31 cellular contexts compared by ENCODE assay signal in genomic region chr9:124102363-124102762, GRCh38.
"Had no signal": no experiment of that assay in that cellular context is flagged by ENCODE, and none has a peak within 500 bp of the region (broad histone marks: within the 10 kb centered on the region; RNA-seq: fewer than 3 reads in every experiment).

No MANE protein-coding gene starts in this region.

- DNase-seq: activated B cell treated with CpG ODN at 0.5 μM for 24 hours; activated CD4-positive, alpha-beta T cell treated with anti-CD3 and anti-CD28 coated beads for 1 hour; activated CD4-positive, alpha-beta T cell treated with anti-CD3 and anti-CD28 coated beads, Interleukin-2, amount 10 ng/mL, durations not matched to agents 24 days and 14 days; activated CD4-positive, alpha-beta T cell treated with anti-CD3 and anti-CD28 coated beads, Interleukin-2, amount 50 U/mL, for 48 hours; activated CD8-positive, alpha-beta memory T cell treated with anti-CD3 and anti-CD28 coated beads, Interleukin-2, amount 10 ng/mL, durations not matched to agents 7 days and 5 days; activated effector memory CD4-positive, alpha-beta T cell treated with anti-CD3 and anti-CD28 coated beads, Interleukin-2, amount 50 U/mL, for 16 hours; activated naive CD4-positive, alpha-beta T cell treated with Interleukin-2 at 50 U/mL for 16 hours; activated naive CD8-positive, alpha-beta T cell treated with anti-CD3 and anti-CD28 coated beads, Interleukin-2, amount 50 U/mL, for 24 hours; activated T-cell treated with anti-CD3 and anti-CD28 coated beads, Interleukin-2, amount 50 U/mL, for 24 hours; amniotic stem cell; body of pancreas; central memory CD4-positive, alpha-beta T cell; KG1; MV-4-11; NCI-H1105; NCI-H1436; NCI-H187; NCI-H2081; NCI-H2171; NCI-H2227 treated with DMSO at 0.1 percent for 48 hours; NCI-H446 treated with DMSO at 0.1 percent for 48 hours; NCI-H524 treated with DMSO at 0.1 percent for 48 hours; NCI-H82; PC-9; SHP77 treated with DMSO at 0.1 percent for 48 hours; T-helper 17 cell; T-helper 9 cell had no signal

- ATAC-seq: activated CD8-positive, alpha-beta memory T cell treated with anti-CD3 and anti-CD28 coated beads, Interleukin-2, amount 10 ng/mL, durations not matched to agents 7 days and 5 days; activated naive CD4-positive, alpha-beta T cell treated with anti-CD3 and anti-CD28 coated beads, Interleukin-2, amount 50 U/mL, for 72 hours; activated naive CD8-positive, alpha-beta T cell treated with anti-CD3 and anti-CD28 coated beads, Interleukin-2, amount 50 U/mL, for 24 hours; body of pancreas; T-helper 17 cell had no signal

- H3K4me2 ChIP-seq: PC-9 had no signal

- H3K4me3 ChIP-seq: ascending aorta, body of pancreas, PC-9 had no signal

- H3K4me1 Mint-ChIP-seq: activated CD4-positive, alpha-beta T cell treated with anti-CD3 and anti-CD28 coated beads, Interleukin-2, amount 10 ng/mL, durations not matched to agents 24 days and 14 days; activated naive CD8-positive, alpha-beta T cell treated with anti-CD3 and anti-CD28 coated beads, Interleukin-2, amount 50 U/mL, for 24 hours had no signal

- H2AFZ ChIP-seq: PC-9 had no signal

- FAIRE-seq: bronchial epithelial cell had no signal

- H3K4me3 Mint-ChIP-seq: activated B cell treated with CpG ODN at 0.5 μM for 24 hours; activated CD4-positive, alpha-beta T cell treated with anti-CD3 and anti-CD28 coated beads, Interleukin-2, amount 10 ng/mL, durations not matched to agents 24 days and 14 days; activated CD8-positive, alpha-beta memory T cell treated with anti-CD3 and anti-CD28 coated beads, Interleukin-2, amount 10 ng/mL, durations not matched to agents 7 days and 5 days; activated naive CD8-positive, alpha-beta T cell treated with anti-CD3 and anti-CD28 coated beads, Interleukin-2, amount 50 U/mL, for 24 hours; activated T-cell treated with anti-CD3 and anti-CD28 coated beads, Interleukin-2, amount 50 U/mL, for 24 hours; activated T-helper 1 cell treated with anti-CD3 and anti-CD28 coated beads, Interleukin-12 subunit alpha, Interleukin-12 subunit beta, Interleukin-2, Interleukin-4 antibody, amounts not matched to agents 30 ng/mL and 10 ng/mL and 1 ng/mL, durations not matched to agents 14 hours and 24 hours and 36 hours; T-helper 17 cell had no signal

- H3K36me3 ChIP-seq: ascending aorta had no signal

- H3K27ac ChIP-seq: ascending aorta, body of pancreas, PC-9 had no signal

- H3K4me1 ChIP-seq: ascending aorta, body of pancreas had no signal

- H3K27me3 ChIP-seq: ascending aorta, body of pancreas had no signal

- H3K9me3 ChIP-seq: ascending aorta, body of pancreas had no signal

- H3K9me3 Mint-ChIP-seq: activated B cell treated with CpG ODN at 0.5 μM for 24 hours; activated CD4-positive, alpha-beta T cell treated with anti-CD3 and anti-CD28 coated beads, Interleukin-2, amount 10 ng/mL, durations not matched to agents 24 days and 14 days; activated naive CD4-positive, alpha-beta T cell treated with anti-CD3 and anti-CD28 coated beads, Interleukin-2, amount 50 U/mL, for 72 hours; activated naive CD8-positive, alpha-beta T cell treated with anti-CD3 and anti-CD28 coated beads, Interleukin-2, amount 50 U/mL, for 24 hours; activated T-cell treated with anti-CD3 and anti-CD28 coated beads, Interleukin-2, amount 50 U/mL, for 24 hours; activated T-helper 1 cell treated with anti-CD3 and anti-CD28 coated beads, Interleukin-12 subunit alpha, Interleukin-12 subunit beta, Interleukin-2, Interleukin-4 antibody, amounts not matched to agents 30 ng/mL and 10 ng/mL and 1 ng/mL, durations not matched to agents 14 hours and 24 hours and 36 hours had no signal

- H3K36me3 Mint-ChIP-seq: activated CD8-positive, alpha-beta memory T cell treated with anti-CD3 and anti-CD28 coated beads, Interleukin-2, amount 10 ng/mL, durations not matched to agents 7 days and 5 days; activated naive CD4-positive, alpha-beta T cell treated with anti-CD3 and anti-CD28 coated beads, Interleukin-2, amount 50 U/mL, for 72 hours had no signal

- H3K27ac Mint-ChIP-seq: activated B cell treated with CpG ODN at 0.5 μM for 24 hours; activated CD4-positive, alpha-beta T cell treated with anti-CD3 and anti-CD28 coated beads, Interleukin-2, amount 10 ng/mL, durations not matched to agents 24 days and 14 days; activated CD8-positive, alpha-beta memory T cell treated with anti-CD3 and anti-CD28 coated beads, Interleukin-2, amount 10 ng/mL, durations not matched to agents 7 days and 5 days; activated naive CD4-positive, alpha-beta T cell treated with anti-CD3 and anti-CD28 coated beads, Interleukin-2, amount 50 U/mL, for 72 hours; activated naive CD8-positive, alpha-beta T cell treated with anti-CD3 and anti-CD28 coated beads, Interleukin-2, amount 50 U/mL, for 24 hours; activated T-cell treated with anti-CD3 and anti-CD28 coated beads, Interleukin-2, amount 50 U/mL, for 24 hours; activated T-helper 1 cell treated with anti-CD3 and anti-CD28 coated beads, Interleukin-12 subunit alpha, Interleukin-12 subunit beta, Interleukin-2, Interleukin-4 antibody, amounts not matched to agents 30 ng/mL and 10 ng/mL and 1 ng/mL, durations not matched to agents 14 hours and 24 hours and 36 hours; T-helper 17 cell had no signal
